ENCODE assay signal across 4 cellular contexts in genomic region chr16:18385285-18385684, GRCh38. TPM values are rescaled to one million over a fixed set of nuclear protein-coding genes. Genes with fewer than 3 reads are reported as not detected.
"Had no signal": no experiment of that assay in that cellular context is flagged by ENCODE, and none has a peak within 500 bp of the region (broad histone marks: within the 10 kb centered on the region; RNA-seq: fewer than 3 reads in every experiment).

No MANE protein-coding gene starts in this region.

RNA-seq across cellular contexts. Expression of gene NPIPA8, which starts 48.7 kb away (rescaled TPM):
- total RNA-seq: activated CD4-positive, alpha-beta memory T cell treated with anti-CD3 and anti-CD28 coated beads, Interleukin-2, amount 10 ng/mL, durations not matched to agents 7 days and 5 days; ascending aorta; bronchial epithelial cell; cardiac muscle cell had no signal
- polyA plus RNA-seq: cardiac muscle cell had no signal
